25 cellular contexts compared by ENCODE assay signal in genomic region chr13:27853871-27854270, GRCh38.
"Had no signal": no experiment of that assay in that cellular context is flagged by ENCODE, and none has a peak within 500 bp of the region (broad histone marks: within the 10 kb centered on the region; RNA-seq: fewer than 3 reads in every experiment).

No MANE protein-coding gene starts in this region.

- H3K4me3 Mint-ChIP-seq: activated naive CD4-positive, alpha-beta T cell treated with anti-CD3 and anti-CD28 coated beads for 36 hours; activated naive CD8-positive, alpha-beta T cell treated with anti-CD3 and anti-CD28 coated beads, Interleukin-2, amount 10 ng/mL, durations not matched to agents 7 days and 5 days; central memory CD8-positive, alpha-beta T cell; memory B cell; naive B cell; neural crest cell; T-helper 1 cell treated with Interleukin-12 subunit alpha and Interleukin-12 subunit beta and Interleukin-4 antibody, amounts not matched to agents 30 μg/mL and 1 μg/mL, for 36 hours had no signal

- H3K4me1 ChIP-seq: breast epithelium, esophagus squamous epithelium, heart left ventricle, sigmoid colon, upper lobe of left lung had no signal

- H3K27ac ChIP-seq: breast epithelium, dorsolateral prefrontal cortex, esophagus squamous epithelium, heart left ventricle, sigmoid colon, upper lobe of left lung had no signal

- H3K36me3 Mint-ChIP-seq: activated naive CD8-positive, alpha-beta T cell treated with anti-CD3 and anti-CD28 coated beads, Interleukin-2, amount 10 ng/mL, durations not matched to agents 7 days and 5 days; memory B cell; naive B cell had no signal

- H3K27ac Mint-ChIP-seq: activated naive CD4-positive, alpha-beta T cell treated with anti-CD3 and anti-CD28 coated beads for 36 hours; activated naive CD8-positive, alpha-beta T cell treated with anti-CD3 and anti-CD28 coated beads, Interleukin-2, amount 10 ng/mL, durations not matched to agents 7 days and 5 days; memory B cell; naive B cell; T-helper 1 cell treated with Interleukin-12 subunit alpha and Interleukin-12 subunit beta and Interleukin-4 antibody, amounts not matched to agents 30 μg/mL and 1 μg/mL, for 36 hours had no signal

- H3K4me1 Mint-ChIP-seq: activated naive CD8-positive, alpha-beta T cell treated with anti-CD3 and anti-CD28 coated beads, Interleukin-2, amount 10 ng/mL, durations not matched to agents 7 days and 5 days; central memory CD8-positive, alpha-beta T cell; memory B cell; naive B cell; neural crest cell had no signal

- H3K9me3 Mint-ChIP-seq: activated naive CD4-positive, alpha-beta T cell treated with anti-CD3 and anti-CD28 coated beads for 36 hours; activated naive CD8-positive, alpha-beta T cell treated with anti-CD3 and anti-CD28 coated beads, Interleukin-2, amount 10 ng/mL, durations not matched to agents 7 days and 5 days; central memory CD8-positive, alpha-beta T cell; memory B cell; neural crest cell; T-helper 1 cell treated with Interleukin-12 subunit alpha and Interleukin-12 subunit beta and Interleukin-4 antibody, amounts not matched to agents 30 μg/mL and 1 μg/mL, for 36 hours had no signal

- H3K4me3 ChIP-seq: breast epithelium, dorsolateral prefrontal cortex, esophagus squamous epithelium, heart left ventricle, mucosa of descending colon, sigmoid colon, upper lobe of left lung had no signal

- DNase-seq: activated CD4-positive, alpha-beta T cell treated with anti-CD3 and anti-CD28 coated beads for 4 hours; activated CD4-positive, alpha-beta T cell treated with anti-CD3 and anti-CD28 coated beads, Interleukin-2, amount 50 U/mL, for 48 hours; activated CD4-positive, CD25-positive, alpha-beta regulatory T cell; activated CD8-positive, alpha-beta memory T cell treated with anti-CD3 and anti-CD28 coated beads, Interleukin-2, amount 50 U/mL, for 48 hours; activated naive CD4-positive, alpha-beta T cell treated with anti-CD3 and anti-CD28 coated beads for 36 hours; activated naive CD8-positive, alpha-beta T cell treated with anti-CD3 and anti-CD28 coated beads, Interleukin-2, amount 10 ng/mL, durations not matched to agents 7 days and 5 days; activated T-cell treated with anti-CD3 and anti-CD28 coated beads, Interleukin-2, amount 50 U/mL, for 48 hours; amniotic stem cell; dorsolateral prefrontal cortex; esophagus squamous epithelium; heart left ventricle; mucosa of descending colon; naive B cell; retina; sigmoid colon; stimulated activated CD4-positive, alpha-beta T cell treated with anti-CD3 and anti-CD28 coated beads, Interleukin-2, amount 100 ng/mL, for 48 hours; stimulated activated CD8-positive, alpha-beta memory T cell treated with anti-CD3 and anti-CD28 coated beads, Interleukin-4, amount 100 ng/mL, for 48 hours; stimulated activated naive CD4-positive, alpha-beta T cell; T1000; upper lobe of left lung had no signal

- H3K9me3 ChIP-seq: breast epithelium, esophagus squamous epithelium, heart left ventricle, mucosa of descending colon, sigmoid colon, upper lobe of left lung had no signal

- H3K36me3 ChIP-seq: breast epithelium, esophagus squamous epithelium, heart left ventricle, sigmoid colon, upper lobe of left lung had no signal

- H3K27me3 ChIP-seq: upper lobe of left lung had no signal
